Comparison of ENCODE assay signal across 8 cellular contexts in genomic region chr6:42960243-42961019, GRCh38. TPM values are rescaled to one million over a fixed set of nuclear protein-coding genes. Genes with fewer than 3 reads are reported as not detected.
DNase-seq lines count a peak whose midpoint lies in the region; ATAC-seq and TF ChIP-seq lines count a peak whose summit lies in the region.

TSS of gene GNMT (plus strand) at chr6:42960754. CDS start at chr6:42960768, 14 bp downstream.

- H3K9me3 Mint-ChIP-seq in glutamatergic neuron (ENCODE audit: unreplicated experiment), result no peaks in the 10 kb centered on the region

- ATAC-seq in GM19452 (IDR thresholded peaks at IDR 0.05; ENCODE audit: unreplicated experiment), result no peak

- H3K9me3 ChIP-seq in ES-I3 (ENCODE audit: control insufficient read depth, insufficient read depth, low read length), result no peaks in the 10 kb centered on the region
- H3K9me3 ChIP-seq in osteoblast (ENCODE audit: low read depth, low read length), result no peaks in the 10 kb centered on the region

- DNase-seq in NCI-H345 treated with DMSO at 0.1 percent for 48 hours (lab: John Stamatoyannopoulos, UW; ENCODE audit: unreplicated experiment) (peak; percentile 29), activated gamma-delta T cell treated with Interleukin-2 at 50 U/mL for 16 hours (peak; percentile 31), glutamatergic neuron (peak; percentile 47), osteoblast (ENCODE audit: insufficient read length, low spot score, missing footprints) (peak; percentile 88), NOMO-1 (lab: John Stamatoyannopoulos, UW; ENCODE audit: unreplicated experiment in 2 of 2) (no peak)
- no peak for DNase-seq in NK-92 treated with Interleukin-12 subunit alpha and Interleukin-12 subunit beta, amount 100 ng/mL, for 24 hours (lab: John Stamatoyannopoulos, UW)

- H2AFZ ChIP-seq in osteoblast (ENCODE audit: low read length), result peak within 1 kb of the TSS; percentile 81

- TF ChIP-seq CTCF in glutamatergic neuron (IDR thresholded peaks at IDR 0.05; ENCODE audit: partially characterized antibody, unreplicated experiment) (no peak), osteoblast (IDR thresholded peaks at IDR 0.05; ENCODE audit: extremely low read depth, low read depth, low read length) (no peak)

- no peaks in the 10 kb centered on the region for H4K20me1 ChIP-seq in osteoblast (ENCODE audit: insufficient read depth, low read length)

- peak within 1 kb of the TSS; percentile 71 for H3K4me3 Mint-ChIP-seq in glutamatergic neuron (ENCODE audit: unreplicated experiment)

- H3K27me3 ChIP-seq in osteoblast (ENCODE audit: insufficient read depth, low read length), result no peaks in the 10 kb centered on the region

- peak within 1 kb of the TSS; percentile 78 for H3K9ac ChIP-seq in ES-I3 (ENCODE audit: low read depth, low read length)

- H3K79me2 ChIP-seq in osteoblast (ENCODE audit: insufficient read depth, low read length), result no peaks in the 10 kb centered on the region

- peaks cover 5% of the 10 kb centered on the region for H3K36me3 Mint-ChIP-seq in glutamatergic neuron (ENCODE audit: unreplicated experiment)

- H3K4me1 Mint-ChIP-seq in glutamatergic neuron (ENCODE audit: low read depth, unreplicated experiment), result peaks cover 9% of the 10 kb centered on the region

- peak within 1 kb of the TSS; percentile 92 for H3K4me2 ChIP-seq in osteoblast (ENCODE audit: insufficient read depth, low read length)

- H3K4me3 ChIP-seq in osteoblast (ENCODE audit: insufficient read depth, low read length), result peak within 1 kb of the TSS; percentile 70

- H3K36me3 ChIP-seq in ES-I3 (ENCODE audit: insufficient read depth, low read length) (no peaks in the 10 kb centered on the region), osteoblast (ENCODE audit: insufficient read depth, low read length) (peaks cover 14% of the 10 kb centered on the region)

- H3K27ac ChIP-seq in osteoblast (ENCODE audit: low read depth, low read length), result no peak within 1 kb of the TSS

- peaks cover 14% of the 10 kb centered on the region for H3K27me3 Mint-ChIP-seq in glutamatergic neuron (ENCODE audit: unreplicated experiment)

- H3K27ac Mint-ChIP-seq in glutamatergic neuron (ENCODE audit: unreplicated experiment), result no peak within 1 kb of the TSS

- no peaks in the 10 kb centered on the region; the same call in 1 of the 2 replicates for H3K4me1 ChIP-seq in ES-I3 (ENCODE audit: insufficient read depth, low read length)
- H3K4me1 ChIP-seq in osteoblast (ENCODE audit: insufficient read depth, low read length), result peaks cover 11% of the 10 kb centered on the region

RNA-seq across cellular contexts. Expression of gene GNMT, which starts in this region (rescaled TPM):
- total RNA-seq in glutamatergic neuron (ENCODE audit: unreplicated experiment) (0.54 TPM), osteoblast (0.72 and 0.88 TPM in 2 replicates)

Comparison
In these comparisons a context has a peak if more than half of its experiments do, and no peak if none do; other contexts are left out.
1. Peak in DNase-seq in glutamatergic neuron; RNA of the gene not detected or under 1 TPM.
2. Peak in DNase-seq, H3K4me3 ChIP-seq and H3K4me2 ChIP-seq in osteoblast; RNA of the gene not detected or under 1 TPM.
3. DNase-seq: peak in NCI-H345 treated with DMSO at 0.1 percent for 48 hours (single experiment) and activated gamma-delta T cell treated with Interleukin-2 at 50 U/mL for 16 hours (single experiment); none in NK-92 treated with Interleukin-12 subunit alpha and Interleukin-12 subunit beta, amount 100 ng/mL, for 24 hours (single experiment) and NOMO-1 (0 of 2).